1 cellular context compared by ENCODE assay signal in the genomic region with DNA sequence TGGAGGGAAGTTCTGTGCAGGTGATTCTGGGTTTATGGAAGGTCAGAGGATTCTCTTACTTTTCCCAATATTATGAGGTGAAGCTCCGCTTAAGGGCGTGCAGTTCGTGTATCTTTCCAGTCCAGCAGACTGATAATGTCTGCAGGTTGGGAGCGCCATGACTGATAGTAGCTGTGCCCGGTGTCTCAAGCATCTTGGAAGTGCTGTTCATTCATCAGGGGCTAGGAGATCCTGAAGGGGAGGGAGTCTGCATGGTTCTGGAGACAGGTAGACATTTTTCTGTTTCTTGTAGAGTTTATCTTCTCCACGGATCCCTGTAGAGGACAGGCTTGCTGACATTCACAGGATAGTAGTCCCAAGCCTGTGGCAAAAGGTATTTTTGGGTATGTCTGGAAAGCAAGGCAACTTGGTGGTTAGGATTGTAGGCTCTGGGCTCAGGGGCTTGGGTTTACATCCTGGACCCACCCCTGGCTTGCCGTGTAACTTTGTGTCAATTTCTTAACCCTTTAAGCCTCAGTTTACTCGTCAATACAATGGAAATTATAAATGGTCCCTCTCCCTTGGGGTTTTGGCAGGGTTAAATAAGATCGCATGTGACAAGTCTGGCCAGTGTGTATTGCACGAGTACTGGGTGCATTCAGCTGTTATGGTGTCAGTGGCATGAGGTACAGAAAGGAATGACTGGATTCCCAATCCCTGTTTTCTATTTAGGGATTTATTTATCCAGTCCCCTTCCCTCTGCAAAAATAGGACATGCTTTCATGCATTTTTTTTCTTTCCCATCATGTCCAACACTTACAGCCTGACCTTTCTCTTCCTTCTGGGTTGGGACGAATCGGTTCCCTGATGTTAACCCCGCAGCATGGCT.
TF ChIP-seq lines count a peak whose summit lies in the region.

No MANE protein-coding gene starts in this region.

TF ChIP-seq in liver, 16 proteins besides CTCF, POLR2A, EP300 and RAD21 (continued from another document):
- TF ChIP-seq, protein P1, sequence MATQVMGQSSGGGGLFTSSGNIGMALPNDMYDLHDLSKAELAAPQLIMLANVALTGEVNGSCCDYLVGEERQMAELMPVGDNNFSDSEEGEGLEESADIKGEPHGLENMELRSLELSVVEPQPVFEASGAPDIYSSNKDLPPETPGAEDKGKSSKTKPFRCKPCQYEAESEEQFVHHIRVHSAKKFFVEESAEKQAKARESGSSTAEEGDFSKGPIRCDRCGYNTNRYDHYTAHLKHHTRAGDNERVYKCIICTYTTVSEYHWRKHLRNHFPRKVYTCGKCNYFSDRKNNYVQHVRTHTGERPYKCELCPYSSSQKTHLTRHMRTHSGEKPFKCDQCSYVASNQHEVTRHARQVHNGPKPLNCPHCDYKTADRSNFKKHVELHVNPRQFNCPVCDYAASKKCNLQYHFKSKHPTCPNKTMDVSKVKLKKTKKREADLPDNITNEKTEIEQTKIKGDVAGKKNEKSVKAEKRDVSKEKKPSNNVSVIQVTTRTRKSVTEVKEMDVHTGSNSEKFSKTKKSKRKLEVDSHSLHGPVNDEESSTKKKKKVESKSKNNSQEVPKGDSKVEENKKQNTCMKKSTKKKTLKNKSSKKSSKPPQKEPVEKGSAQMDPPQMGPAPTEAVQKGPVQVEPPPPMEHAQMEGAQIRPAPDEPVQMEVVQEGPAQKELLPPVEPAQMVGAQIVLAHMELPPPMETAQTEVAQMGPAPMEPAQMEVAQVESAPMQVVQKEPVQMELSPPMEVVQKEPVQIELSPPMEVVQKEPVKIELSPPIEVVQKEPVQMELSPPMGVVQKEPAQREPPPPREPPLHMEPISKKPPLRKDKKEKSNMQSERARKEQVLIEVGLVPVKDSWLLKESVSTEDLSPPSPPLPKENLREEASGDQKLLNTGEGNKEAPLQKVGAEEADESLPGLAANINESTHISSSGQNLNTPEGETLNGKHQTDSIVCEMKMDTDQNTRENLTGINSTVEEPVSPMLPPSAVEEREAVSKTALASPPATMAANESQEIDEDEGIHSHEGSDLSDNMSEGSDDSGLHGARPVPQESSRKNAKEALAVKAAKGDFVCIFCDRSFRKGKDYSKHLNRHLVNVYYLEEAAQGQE (IDR thresholded peaks at IDR 0.05): no peak
- TF ChIP-seq, protein P2, sequence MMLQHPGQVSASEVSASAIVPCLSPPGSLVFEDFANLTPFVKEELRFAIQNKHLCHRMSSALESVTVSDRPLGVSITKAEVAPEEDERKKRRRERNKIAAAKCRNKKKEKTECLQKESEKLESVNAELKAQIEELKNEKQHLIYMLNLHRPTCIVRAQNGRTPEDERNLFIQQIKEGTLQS (IDR thresholded peaks at IDR 0.05): no peak
- TF ChIP-seq, protein P3, sequence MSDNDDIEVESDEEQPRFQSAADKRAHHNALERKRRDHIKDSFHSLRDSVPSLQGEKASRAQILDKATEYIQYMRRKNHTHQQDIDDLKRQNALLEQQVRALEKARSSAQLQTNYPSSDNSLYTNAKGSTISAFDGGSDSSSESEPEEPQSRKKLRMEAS (IDR thresholded peaks at IDR 0.05): no peak
- no peak for TF ChIP-seq SP1 (IDR thresholded peaks at IDR 0.05)
- TF ChIP-seq RXRA (IDR thresholded peaks at IDR 0.05): no peak
- no peak for TF ChIP-seq TAF1 (conservative IDR thresholded peaks at IDR 0.05)
- TF ChIP-seq EGR1 (IDR thresholded peaks at IDR 0.05; ENCODE audit: low read depth in 2 of 2): no peak
- TF ChIP-seq, protein P4, sequence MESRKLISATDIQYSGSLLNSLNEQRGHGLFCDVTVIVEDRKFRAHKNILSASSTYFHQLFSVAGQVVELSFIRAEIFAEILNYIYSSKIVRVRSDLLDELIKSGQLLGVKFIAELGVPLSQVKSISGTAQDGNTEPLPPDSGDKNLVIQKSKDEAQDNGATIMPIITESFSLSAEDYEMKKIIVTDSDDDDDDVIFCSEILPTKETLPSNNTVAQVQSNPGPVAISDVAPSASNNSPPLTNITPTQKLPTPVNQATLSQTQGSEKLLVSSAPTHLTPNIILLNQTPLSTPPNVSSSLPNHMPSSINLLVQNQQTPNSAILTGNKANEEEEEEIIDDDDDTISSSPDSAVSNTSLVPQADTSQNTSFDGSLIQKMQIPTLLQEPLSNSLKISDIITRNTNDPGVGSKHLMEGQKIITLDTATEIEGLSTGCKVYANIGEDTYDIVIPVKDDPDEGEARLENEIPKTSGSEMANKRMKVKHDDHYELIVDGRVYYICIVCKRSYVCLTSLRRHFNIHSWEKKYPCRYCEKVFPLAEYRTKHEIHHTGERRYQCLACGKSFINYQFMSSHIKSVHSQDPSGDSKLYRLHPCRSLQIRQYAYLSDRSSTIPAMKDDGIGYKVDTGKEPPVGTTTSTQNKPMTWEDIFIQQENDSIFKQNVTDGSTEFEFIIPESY (IDR thresholded peaks at IDR 0.05): no peak
- no peak for TF ChIP-seq JUND (IDR thresholded peaks at IDR 0.05)
TF ChIP-seq in liver: peak in this region for 0.
